ENCODE assay signal across 14 cellular contexts in the genomic region with DNA sequence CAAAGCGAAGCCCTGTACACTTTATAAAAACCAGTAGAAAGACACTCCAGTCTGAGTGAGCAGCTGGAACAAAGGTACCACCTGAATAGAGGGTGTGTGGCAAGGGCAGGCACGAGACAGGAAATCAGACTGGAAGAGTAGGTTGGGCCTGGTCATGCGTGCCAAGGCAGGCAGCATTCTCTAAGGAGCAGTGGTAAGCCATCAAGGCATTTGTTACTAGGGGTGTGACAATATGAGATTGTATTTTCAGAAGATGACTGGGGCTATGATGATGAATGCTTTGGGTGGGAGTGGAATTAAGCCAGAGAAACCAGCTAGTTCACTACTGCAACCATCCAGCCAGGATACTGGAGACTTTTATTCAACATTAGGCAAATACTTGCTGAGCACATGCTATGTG. TPM values are rescaled to one million over a fixed set of nuclear protein-coding genes. Genes with fewer than 3 reads are reported as not detected.
DNase-seq lines count a peak whose midpoint lies in the region; ATAC-seq lines count a peak whose summit lies in the region.
"Had no signal": no experiment of that assay in that cellular context is flagged by ENCODE, and none has a peak within 500 bp of the region (broad histone marks: within the 10 kb centered on the region; RNA-seq: fewer than 3 reads in every experiment).

No MANE protein-coding gene starts in this region.

- H3K27me3 Mint-ChIP-seq in activated T-helper 2 cell treated with anti-CD3 and anti-CD28 coated beads, Interferon-gamma antibody, Interleukin-2, Interleukin-4, amounts not matched to agents 10 μg/mL and 5 μg/mL and 100 μg/mL, durations not matched to agents 14 hours and 24 hours and 36 hours (ENCODE audit: low read depth) = no peaks in the 10 kb centered on the region
- H3K27me3 Mint-ChIP-seq: activated B cell treated with CpG ODN at 0.5 μM for 24 hours had no signal

- in situ Hi-C loops in KBM-7 (cut with MboI; ENCODE audit: low pct_unique_long_range_greater_than_20kb, low sequenced_read_pairs) = no loop called here

- ATAC-seq in activated naive CD4-positive, alpha-beta T cell treated with anti-CD3 and anti-CD28 coated beads, Interleukin-2, amount 50 U/mL, for 72 hours = peak; percentile 9 to 39
- ATAC-seq: Right ventricle myocardium inferior had no signal

- H3K4me3 Mint-ChIP-seq in activated T-helper 2 cell treated with anti-CD3 and anti-CD28 coated beads, Interferon-gamma antibody, Interleukin-2, Interleukin-4, amounts not matched to agents 10 μg/mL and 5 μg/mL and 100 μg/mL, durations not matched to agents 14 hours and 24 hours and 36 hours (ENCODE audit: low read depth) = no peak overlapping the region
- H3K4me3 Mint-ChIP-seq: activated B cell treated with CpG ODN at 0.5 μM for 24 hours had no signal

- no peak overlapping the region for H3K27ac Mint-ChIP-seq in activated naive CD4-positive, alpha-beta T cell treated with anti-CD3 and anti-CD28 coated beads, Interleukin-2, amount 50 U/mL, for 72 hours
- H3K27ac Mint-ChIP-seq in activated T-helper 2 cell treated with anti-CD3 and anti-CD28 coated beads, Interferon-gamma antibody, Interleukin-2, Interleukin-4, amounts not matched to agents 10 μg/mL and 5 μg/mL and 100 μg/mL, durations not matched to agents 14 hours and 24 hours and 36 hours = no peak overlapping the region
- H3K27ac Mint-ChIP-seq: activated B cell treated with CpG ODN at 0.5 μM for 24 hours had no signal

- H3K9me3 Mint-ChIP-seq in activated naive CD4-positive, alpha-beta T cell treated with anti-CD3 and anti-CD28 coated beads, Interleukin-2, amount 50 U/mL, for 72 hours = no peaks in the 10 kb centered on the region
- H3K9me3 Mint-ChIP-seq in activated T-helper 2 cell treated with anti-CD3 and anti-CD28 coated beads, Interferon-gamma antibody, Interleukin-2, Interleukin-4, amounts not matched to agents 10 μg/mL and 5 μg/mL and 100 μg/mL, durations not matched to agents 14 hours and 24 hours and 36 hours = no peaks in the 10 kb centered on the region
- H3K9me3 Mint-ChIP-seq: activated B cell treated with CpG ODN at 0.5 μM for 24 hours had no signal

- peaks cover 37% of the 10 kb centered on the region for H3K4me1 Mint-ChIP-seq in activated T-helper 2 cell treated with anti-CD3 and anti-CD28 coated beads, Interferon-gamma antibody, Interleukin-2, Interleukin-4, amounts not matched to agents 10 μg/mL and 5 μg/mL and 100 μg/mL, durations not matched to agents 14 hours and 24 hours and 36 hours (ENCODE audit: low read depth)

- DNase-seq in COLO668 (lab: John Stamatoyannopoulos, UW; ENCODE audit: unreplicated experiment) = peak; percentile 77
- DNase-seq in KBM-7 = peak; percentile 44
- no peak for DNase-seq in activated naive CD4-positive, alpha-beta T cell treated with anti-CD3 and anti-CD28 coated beads, Interleukin-2, amount 50 U/mL, for 72 hours (ENCODE audit: low spot score in 2 of 2)
- DNase-seq in mucosa of gallbladder (ENCODE audit: low spot score) = peak; percentile 24
- DNase-seq in HuH-7.5 (ENCODE audit: low spot score) = no peak
- DNase-seq in GDM1 (lab: John Stamatoyannopoulos, UW) = no peak
- DNase-seq in activated T-helper 2 cell treated with anti-CD3 and anti-CD28 coated beads, Interferon-gamma antibody, Interleukin-2, Interleukin-4, amounts not matched to agents 10 μg/mL and 5 μg/mL and 100 μg/mL, durations not matched to agents 14 hours and 24 hours and 36 hours (ENCODE audit: low spot score) = no peak
- DNase-seq in COLO829 (ENCODE audit: low spot score) = no peak
- DNase-seq: activated B cell treated with CpG ODN at 0.5 μM for 24 hours, head of caudate nucleus, mesenchymal stem cell, NCI-H187, uterus had no signal

- peaks cover 0 to 9% of the 10 kb centered on the region in 2 donors for H3K36me3 Mint-ChIP-seq in activated naive CD4-positive, alpha-beta T cell treated with anti-CD3 and anti-CD28 coated beads, Interleukin-2, amount 50 U/mL, for 72 hours
- peaks cover 26% of the 10 kb centered on the region for H3K36me3 Mint-ChIP-seq in activated T-helper 2 cell treated with anti-CD3 and anti-CD28 coated beads, Interferon-gamma antibody, Interleukin-2, Interleukin-4, amounts not matched to agents 10 μg/mL and 5 μg/mL and 100 μg/mL, durations not matched to agents 14 hours and 24 hours and 36 hours (ENCODE audit: low read depth)

- intact Hi-C loops in activated T-helper 2 cell treated with anti-CD3 and anti-CD28 coated beads, Interferon-gamma antibody, Interleukin-2, Interleukin-4, amounts not matched to agents 10 μg/mL and 5 μg/mL and 100 μg/mL, durations not matched to agents 14 hours and 24 hours and 36 hours (cut with micrococcal nuclease) = no loop called here

RNA-seq across cellular contexts. Expression of a gene that starts 5.0 kb away (rescaled TPM):
- 10 to 100 TPM; 13.5 to 17.7 TPM for total RNA-seq in activated naive CD4-positive, alpha-beta T cell treated with anti-CD3 and anti-CD28 coated beads, Interleukin-2, amount 50 U/mL, for 72 hours
- 21.0 TPM for total RNA-seq in mucosa of gallbladder
- 15.7 and 20.0 TPM in 2 replicates for total RNA-seq in activated T-helper 2 cell treated with anti-CD3 and anti-CD28 coated beads, Interferon-gamma antibody, Interleukin-2, Interleukin-4, amounts not matched to agents 10 μg/mL and 5 μg/mL and 100 μg/mL, durations not matched to agents 14 hours and 24 hours and 36 hours

RNA-seq across cellular contexts. Expression of a gene that starts 5.8 kb away (rescaled TPM):
- 1 to 10 TPM; 8.3 to 9.4 TPM for total RNA-seq in activated naive CD4-positive, alpha-beta T cell treated with anti-CD3 and anti-CD28 coated beads, Interleukin-2, amount 50 U/mL, for 72 hours
- 20.7 TPM for total RNA-seq in mucosa of gallbladder
- 8.0 and 10.5 TPM in 2 replicates for total RNA-seq in activated T-helper 2 cell treated with anti-CD3 and anti-CD28 coated beads, Interferon-gamma antibody, Interleukin-2, Interleukin-4, amounts not matched to agents 10 μg/mL and 5 μg/mL and 100 μg/mL, durations not matched to agents 14 hours and 24 hours and 36 hours

RNA-seq across cellular contexts. Expression of a gene that starts 58.6 kb away (rescaled TPM):
- total RNA-seq in activated naive CD4-positive, alpha-beta T cell treated with anti-CD3 and anti-CD28 coated beads, Interleukin-2, amount 50 U/mL, for 72 hours = 10 to 100 TPM; 31.0 to 31.3 TPM
- 27.0 TPM for total RNA-seq in mucosa of gallbladder
- 24.7 and 25.7 TPM in 2 replicates for total RNA-seq in activated T-helper 2 cell treated with anti-CD3 and anti-CD28 coated beads, Interferon-gamma antibody, Interleukin-2, Interleukin-4, amounts not matched to agents 10 μg/mL and 5 μg/mL and 100 μg/mL, durations not matched to agents 14 hours and 24 hours and 36 hours

Comparison
In these comparisons a context has a peak if more than half of its experiments do, and no peak if none do; other contexts are left out.
1. DNase-seq: peak in COLO668 (single experiment), KBM-7 (single experiment) and mucosa of gallbladder (single experiment); none in activated naive CD4-positive, alpha-beta T cell treated with anti-CD3 and anti-CD28 coated beads, Interleukin-2, amount 50 U/mL, for 72 hours (0 of 2), HuH-7.5 (single experiment), GDM1 (single experiment), activated T-helper 2 cell treated with anti-CD3 and anti-CD28 coated beads, Interferon-gamma antibody, Interleukin-2, Interleukin-4, amounts not matched to agents 10 μg/mL and 5 μg/mL and 100 μg/mL, durations not matched to agents 14 hours and 24 hours and 36 hours (single experiment) and COLO829 (single experiment).